30 cellular contexts compared by ENCODE assay signal in the genomic region with DNA sequence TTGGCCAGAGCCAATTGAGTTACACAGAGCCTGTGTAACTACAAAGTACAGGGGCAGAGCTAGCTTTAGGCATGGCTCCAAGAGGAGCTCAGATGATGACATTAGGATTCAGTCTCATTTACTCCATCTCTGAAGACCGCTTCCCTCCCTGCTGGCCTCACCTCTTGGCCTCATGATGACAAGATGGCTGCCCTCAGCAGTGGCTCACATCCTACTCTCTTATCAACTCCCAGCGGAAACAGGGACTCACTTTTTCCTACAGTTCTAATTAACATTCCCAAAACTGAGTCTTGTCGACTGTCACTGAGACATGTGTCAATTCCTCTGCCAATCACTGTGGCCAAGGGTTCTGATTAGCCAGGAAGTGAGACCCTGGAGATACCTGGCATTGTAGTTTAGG.
"Had no signal": no experiment of that assay in that cellular context is flagged by ENCODE, and none has a peak within 500 bp of the region (broad histone marks: within the 10 kb centered on the region; RNA-seq: fewer than 3 reads in every experiment).

No MANE protein-coding gene starts in this region.

- ATAC-seq: activated naive CD8-positive, alpha-beta T cell treated with anti-CD3 and anti-CD28 coated beads, Interleukin-2, amount 50 U/mL, for 24 hours; Panc1 had no signal

- H3K27ac ChIP-seq: cardiac muscle cell, KMS-11, SJCRH30, SK-N-MC had no signal

- H3K4me3 ChIP-seq: cardiac muscle cell, SJCRH30, SK-N-MC had no signal

- H3K27ac Mint-ChIP-seq: activated CD4-positive, alpha-beta memory T cell treated with anti-CD3 and anti-CD28 coated beads for 36 hours; activated naive CD4-positive, alpha-beta T cell treated with anti-CD3 and anti-CD28 coated beads, Interleukin-2, amount 10 ng/mL, durations not matched to agents 7 days and 5 days; activated naive CD8-positive, alpha-beta T cell; activated naive CD8-positive, alpha-beta T cell treated with anti-CD3 and anti-CD28 coated beads, Interleukin-2, amount 50 U/mL, for 24 hours had no signal

- DNase-seq: activated CD4-positive, alpha-beta memory T cell treated with anti-CD3 and anti-CD28 coated beads for 36 hours; activated CD4-positive, alpha-beta T cell treated with anti-CD3 and anti-CD28 coated beads for 4 hours; activated CD4-positive, alpha-beta T cell treated with anti-CD3 and anti-CD28 coated beads, Interleukin-2, amount 50 U/mL, for 1 hour; activated CD4-positive, CD25-positive, alpha-beta regulatory T cell treated with anti-CD3 and anti-CD28 coated beads, Interleukin-2, amount 50 U/mL, for 72 hours; activated CD8-positive, alpha-beta memory T cell treated with anti-CD3 and anti-CD28 coated beads, Interleukin-2, amount 50 U/mL, for 48 hours; activated effector memory CD4-positive, alpha-beta T cell treated with Interleukin-2 at 50 U/mL for 16 hours; activated naive CD4-positive, alpha-beta T cell treated with anti-CD3 and anti-CD28 coated beads, Interleukin-2, amount 10 ng/mL, durations not matched to agents 7 days and 5 days; activated naive CD8-positive, alpha-beta T cell treated with anti-CD3 and anti-CD28 coated beads, Interleukin-2, amount 50 U/mL, for 24 hours; activated T-cell treated with anti-CD3 and anti-CD28 coated beads, Interleukin-2, amount 50 U/mL, for 48 hours; aorta; cerebellar nuclear complex; NCI-H1092 treated with DMSO at 0.1 percent for 48 hours; NCI-H1417; NCI-H146; NCI-H187; NCI-H2029 treated with DMSO at 0.1 percent for 48 hours; NCI-H2171 treated with DMSO at 0.1 percent for 48 hours; NCI-H2227 treated with DMSO at 0.1 percent for 48 hours; NCI-H446; NCI-H510A treated with DMSO at 0.1 percent for 48 hours; NCI-H526 treated with DMSO at 0.1 percent for 48 hours; NCI-H774; SHP77; SJCRH30; T1000 had no signal

- H3K9me3 Mint-ChIP-seq: activated CD4-positive, alpha-beta memory T cell treated with anti-CD3 and anti-CD28 coated beads for 36 hours; activated naive CD4-positive, alpha-beta T cell treated with anti-CD3 and anti-CD28 coated beads, Interleukin-2, amount 10 ng/mL, durations not matched to agents 7 days and 5 days; activated naive CD8-positive, alpha-beta T cell treated with anti-CD3 and anti-CD28 coated beads, Interleukin-2, amount 50 U/mL, for 24 hours had no signal

- H3K27me3 ChIP-seq: cardiac muscle cell, SJCRH30 had no signal

- H3K4me3 Mint-ChIP-seq: activated CD4-positive, alpha-beta memory T cell treated with anti-CD3 and anti-CD28 coated beads for 36 hours; activated naive CD4-positive, alpha-beta T cell treated with anti-CD3 and anti-CD28 coated beads, Interleukin-2, amount 10 ng/mL, durations not matched to agents 7 days and 5 days; activated naive CD8-positive, alpha-beta T cell; activated naive CD8-positive, alpha-beta T cell treated with anti-CD3 and anti-CD28 coated beads, Interleukin-2, amount 50 U/mL, for 24 hours had no signal

- H3K9ac ChIP-seq: KMS-11 had no signal

- H3K27me3 Mint-ChIP-seq: activated CD4-positive, alpha-beta memory T cell treated with anti-CD3 and anti-CD28 coated beads for 36 hours; activated naive CD8-positive, alpha-beta T cell; activated naive CD8-positive, alpha-beta T cell treated with anti-CD3 and anti-CD28 coated beads, Interleukin-2, amount 50 U/mL, for 24 hours had no signal

- H3K36me3 ChIP-seq: cardiac muscle cell, SJCRH30 had no signal

- H3K9me3 ChIP-seq: SJCRH30 had no signal

- H3K4me1 Mint-ChIP-seq: activated naive CD4-positive, alpha-beta T cell treated with anti-CD3 and anti-CD28 coated beads, Interleukin-2, amount 10 ng/mL, durations not matched to agents 7 days and 5 days had no signal

- H3K36me3 Mint-ChIP-seq: activated naive CD4-positive, alpha-beta T cell treated with anti-CD3 and anti-CD28 coated beads, Interleukin-2, amount 10 ng/mL, durations not matched to agents 7 days and 5 days; activated naive CD8-positive, alpha-beta T cell had no signal

- H3K4me2 ChIP-seq: KMS-11 had no signal
